Comparison of ENCODE assay signal across 2 cellular contexts in the genomic region with DNA sequence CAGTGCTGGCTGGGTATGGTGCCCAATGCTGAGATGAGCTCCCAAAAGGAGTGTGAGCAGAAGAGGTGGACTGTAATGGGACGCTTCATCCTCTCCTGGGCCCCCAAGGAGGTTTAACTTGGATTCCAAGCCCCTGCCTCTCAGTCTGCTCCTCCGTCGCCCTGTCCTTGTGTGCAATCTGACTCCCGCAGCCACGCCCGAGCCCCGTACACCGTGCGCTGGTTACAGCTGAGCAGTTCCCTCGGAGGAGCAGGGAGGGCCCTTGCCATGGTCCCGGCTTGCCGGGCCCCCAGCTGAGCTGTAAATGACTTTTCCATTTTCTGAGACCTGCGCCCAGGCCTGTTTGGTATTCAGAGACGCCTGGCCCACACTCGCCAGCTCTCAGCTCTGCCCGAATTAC.
TF ChIP-seq lines count a peak whose summit lies in the region.

No MANE protein-coding gene starts in this region.

TF ChIP-seq in GM23338, 12 proteins besides CTCF, POLR2A, EP300 and RAD21 (continued from another document):
- TF ChIP-seq, protein P1, sequence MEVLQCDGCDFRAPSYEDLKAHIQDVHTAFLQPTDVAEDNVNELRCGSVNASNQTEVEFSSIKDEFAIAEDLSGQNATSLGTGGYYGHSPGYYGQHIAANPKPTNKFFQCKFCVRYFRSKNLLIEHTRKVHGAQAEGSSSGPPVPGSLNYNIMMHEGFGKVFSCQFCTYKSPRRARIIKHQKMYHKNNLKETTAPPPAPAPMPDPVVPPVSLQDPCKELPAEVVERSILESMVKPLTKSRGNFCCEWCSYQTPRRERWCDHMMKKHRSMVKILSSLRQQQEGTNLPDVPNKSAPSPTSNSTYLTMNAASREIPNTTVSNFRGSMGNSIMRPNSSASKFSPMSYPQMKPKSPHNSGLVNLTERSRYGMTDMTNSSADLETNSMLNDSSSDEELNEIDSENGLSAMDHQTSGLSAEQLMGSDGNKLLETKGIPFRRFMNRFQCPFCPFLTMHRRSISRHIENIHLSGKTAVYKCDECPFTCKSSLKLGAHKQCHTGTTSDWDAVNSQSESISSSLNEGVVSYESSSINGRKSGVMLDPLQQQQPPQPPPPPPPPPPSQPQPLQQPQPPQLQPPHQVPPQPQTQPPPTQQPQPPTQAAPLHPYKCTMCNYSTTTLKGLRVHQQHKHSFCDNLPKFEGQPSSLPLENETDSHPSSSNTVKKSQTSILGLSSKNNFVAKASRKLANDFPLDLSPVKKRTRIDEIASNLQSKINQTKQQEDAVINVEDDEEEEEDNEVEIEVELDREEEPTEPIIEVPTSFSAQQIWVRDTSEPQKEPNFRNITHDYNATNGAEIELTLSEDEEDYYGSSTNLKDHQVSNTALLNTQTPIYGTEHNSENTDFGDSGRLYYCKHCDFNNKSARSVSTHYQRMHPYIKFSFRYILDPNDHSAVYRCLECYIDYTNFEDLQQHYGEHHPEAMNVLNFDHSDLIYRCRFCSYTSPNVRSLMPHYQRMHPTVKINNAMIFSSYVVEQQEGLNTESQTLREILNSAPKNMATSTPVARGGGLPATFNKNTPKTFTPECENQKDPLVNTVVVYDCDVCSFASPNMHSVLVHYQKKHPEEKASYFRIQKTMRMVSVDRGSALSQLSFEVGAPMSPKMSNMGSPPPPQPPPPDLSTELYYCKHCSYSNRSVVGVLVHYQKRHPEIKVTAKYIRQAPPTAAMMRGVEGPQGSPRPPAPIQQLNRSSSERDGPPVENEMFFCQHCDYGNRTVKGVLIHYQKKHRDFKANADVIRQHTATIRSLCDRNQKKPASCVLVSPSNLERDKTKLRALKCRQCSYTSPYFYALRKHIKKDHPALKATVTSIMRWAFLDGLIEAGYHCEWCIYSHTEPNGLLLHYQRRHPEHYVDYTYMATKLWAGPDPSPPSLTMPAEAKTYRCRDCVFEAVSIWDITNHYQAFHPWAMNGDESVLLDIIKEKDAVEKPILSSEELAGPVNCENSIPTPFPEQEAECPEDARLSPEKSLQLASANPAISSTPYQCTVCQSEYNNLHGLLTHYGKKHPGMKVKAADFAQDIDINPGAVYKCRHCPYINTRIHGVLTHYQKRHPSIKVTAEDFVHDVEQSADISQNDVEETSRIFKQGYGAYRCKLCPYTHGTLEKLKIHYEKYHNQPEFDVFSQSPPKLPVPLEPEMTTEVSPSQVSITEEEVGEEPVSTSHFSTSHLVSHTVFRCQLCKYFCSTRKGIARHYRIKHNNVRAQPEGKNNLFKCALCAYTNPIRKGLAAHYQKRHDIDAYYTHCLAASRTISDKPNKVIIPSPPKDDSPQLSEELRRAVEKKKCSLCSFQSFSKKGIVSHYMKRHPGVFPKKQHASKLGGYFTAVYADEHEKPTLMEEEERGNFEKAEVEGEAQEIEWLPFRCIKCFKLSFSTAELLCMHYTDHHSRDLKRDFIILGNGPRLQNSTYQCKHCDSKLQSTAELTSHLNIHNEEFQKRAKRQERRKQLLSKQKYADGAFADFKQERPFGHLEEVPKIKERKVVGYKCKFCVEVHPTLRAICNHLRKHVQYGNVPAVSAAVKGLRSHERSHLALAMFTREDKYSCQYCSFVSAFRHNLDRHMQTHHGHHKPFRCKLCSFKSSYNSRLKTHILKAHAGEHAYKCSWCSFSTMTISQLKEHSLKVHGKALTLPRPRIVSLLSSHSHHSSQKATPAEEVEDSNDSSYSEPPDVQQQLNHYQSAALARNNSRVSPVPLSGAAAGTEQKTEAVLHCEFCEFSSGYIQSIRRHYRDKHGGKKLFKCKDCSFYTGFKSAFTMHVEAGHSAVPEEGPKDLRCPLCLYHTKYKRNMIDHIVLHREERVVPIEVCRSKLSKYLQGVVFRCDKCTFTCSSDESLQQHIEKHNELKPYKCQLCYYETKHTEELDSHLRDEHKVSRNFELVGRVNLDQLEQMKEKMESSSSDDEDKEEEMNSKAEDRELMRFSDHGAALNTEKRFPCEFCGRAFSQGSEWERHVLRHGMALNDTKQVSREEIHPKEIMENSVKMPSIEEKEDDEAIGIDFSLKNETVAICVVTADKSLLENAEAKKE (CRISPR knock-in tag; IDR thresholded peaks at IDR 0.05) = no peak
- TF ChIP-seq ZNF331 (CRISPR knock-in tag; IDR thresholded peaks at IDR 0.05; ENCODE audit: low read depth) (no peak), POLR2AphosphoS5 (IDR thresholded peaks at IDR 0.05; ENCODE audit: low read depth) (no peak), ZNF114 (CRISPR knock-in tag; IDR thresholded peaks at IDR 0.05) (no peak), STAT1 (IDR thresholded peaks at IDR 0.05; ENCODE audit: unreplicated experiment) (no peak), EZH2 (IDR thresholded peaks at IDR 0.05; ENCODE audit: low read depth, unreplicated experiment) (no peak), JUNB (IDR thresholded peaks at IDR 0.05; ENCODE audit: unreplicated experiment) (no peak)
- TF ChIP-seq, protein P2, sequence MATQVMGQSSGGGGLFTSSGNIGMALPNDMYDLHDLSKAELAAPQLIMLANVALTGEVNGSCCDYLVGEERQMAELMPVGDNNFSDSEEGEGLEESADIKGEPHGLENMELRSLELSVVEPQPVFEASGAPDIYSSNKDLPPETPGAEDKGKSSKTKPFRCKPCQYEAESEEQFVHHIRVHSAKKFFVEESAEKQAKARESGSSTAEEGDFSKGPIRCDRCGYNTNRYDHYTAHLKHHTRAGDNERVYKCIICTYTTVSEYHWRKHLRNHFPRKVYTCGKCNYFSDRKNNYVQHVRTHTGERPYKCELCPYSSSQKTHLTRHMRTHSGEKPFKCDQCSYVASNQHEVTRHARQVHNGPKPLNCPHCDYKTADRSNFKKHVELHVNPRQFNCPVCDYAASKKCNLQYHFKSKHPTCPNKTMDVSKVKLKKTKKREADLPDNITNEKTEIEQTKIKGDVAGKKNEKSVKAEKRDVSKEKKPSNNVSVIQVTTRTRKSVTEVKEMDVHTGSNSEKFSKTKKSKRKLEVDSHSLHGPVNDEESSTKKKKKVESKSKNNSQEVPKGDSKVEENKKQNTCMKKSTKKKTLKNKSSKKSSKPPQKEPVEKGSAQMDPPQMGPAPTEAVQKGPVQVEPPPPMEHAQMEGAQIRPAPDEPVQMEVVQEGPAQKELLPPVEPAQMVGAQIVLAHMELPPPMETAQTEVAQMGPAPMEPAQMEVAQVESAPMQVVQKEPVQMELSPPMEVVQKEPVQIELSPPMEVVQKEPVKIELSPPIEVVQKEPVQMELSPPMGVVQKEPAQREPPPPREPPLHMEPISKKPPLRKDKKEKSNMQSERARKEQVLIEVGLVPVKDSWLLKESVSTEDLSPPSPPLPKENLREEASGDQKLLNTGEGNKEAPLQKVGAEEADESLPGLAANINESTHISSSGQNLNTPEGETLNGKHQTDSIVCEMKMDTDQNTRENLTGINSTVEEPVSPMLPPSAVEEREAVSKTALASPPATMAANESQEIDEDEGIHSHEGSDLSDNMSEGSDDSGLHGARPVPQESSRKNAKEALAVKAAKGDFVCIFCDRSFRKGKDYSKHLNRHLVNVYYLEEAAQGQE (IDR thresholded peaks at IDR 0.05; ENCODE audit: unreplicated experiment) = no peak
TF ChIP-seq in GM23338: peak in this region for 0.

TF ChIP-seq in WTC11, 78 proteins besides CTCF, POLR2A, EP300 and RAD21 (continued from another document):
- TF ChIP-seq, protein P3, sequence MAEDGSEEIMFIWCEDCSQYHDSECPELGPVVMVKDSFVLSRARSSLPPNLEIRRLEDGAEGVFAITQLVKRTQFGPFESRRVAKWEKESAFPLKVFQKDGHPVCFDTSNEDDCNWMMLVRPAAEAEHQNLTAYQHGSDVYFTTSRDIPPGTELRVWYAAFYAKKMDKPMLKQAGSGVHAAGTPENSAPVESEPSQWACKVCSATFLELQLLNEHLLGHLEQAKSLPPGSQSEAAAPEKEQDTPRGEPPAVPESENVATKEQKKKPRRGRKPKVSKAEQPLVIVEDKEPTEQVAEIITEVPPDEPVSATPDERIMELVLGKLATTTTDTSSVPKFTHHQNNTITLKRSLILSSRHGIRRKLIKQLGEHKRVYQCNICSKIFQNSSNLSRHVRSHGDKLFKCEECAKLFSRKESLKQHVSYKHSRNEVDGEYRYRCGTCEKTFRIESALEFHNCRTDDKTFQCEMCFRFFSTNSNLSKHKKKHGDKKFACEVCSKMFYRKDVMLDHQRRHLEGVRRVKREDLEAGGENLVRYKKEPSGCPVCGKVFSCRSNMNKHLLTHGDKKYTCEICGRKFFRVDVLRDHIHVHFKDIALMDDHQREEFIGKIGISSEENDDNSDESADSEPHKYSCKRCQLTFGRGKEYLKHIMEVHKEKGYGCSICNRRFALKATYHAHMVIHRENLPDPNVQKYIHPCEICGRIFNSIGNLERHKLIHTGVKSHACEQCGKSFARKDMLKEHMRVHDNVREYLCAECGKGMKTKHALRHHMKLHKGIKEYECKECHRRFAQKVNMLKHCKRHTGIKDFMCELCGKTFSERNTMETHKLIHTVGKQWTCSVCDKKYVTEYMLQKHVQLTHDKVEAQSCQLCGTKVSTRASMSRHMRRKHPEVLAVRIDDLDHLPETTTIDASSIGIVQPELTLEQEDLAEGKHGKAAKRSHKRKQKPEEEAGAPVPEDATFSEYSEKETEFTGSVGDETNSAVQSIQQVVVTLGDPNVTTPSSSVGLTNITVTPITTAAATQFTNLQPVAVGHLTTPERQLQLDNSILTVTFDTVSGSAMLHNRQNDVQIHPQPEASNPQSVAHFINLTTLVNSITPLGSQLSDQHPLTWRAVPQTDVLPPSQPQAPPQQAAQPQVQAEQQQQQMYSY (CRISPR knock-in tag; IDR thresholded peaks at IDR 0.05) = no peak
- TF ChIP-seq TEAD1 (CRISPR knock-in tag; IDR thresholded peaks at IDR 0.05) (no peak), ZNF396 (CRISPR knock-in tag; IDR thresholded peaks at IDR 0.05; ENCODE audit: borderline replicate concordance) (no peak), TCF7 (CRISPR knock-in tag; IDR thresholded peaks at IDR 0.05; ENCODE audit: low read depth) (no peak), NR2C2 (CRISPR knock-in tag; IDR thresholded peaks at IDR 0.05) (no peak)
